In the genomic region with DNA sequence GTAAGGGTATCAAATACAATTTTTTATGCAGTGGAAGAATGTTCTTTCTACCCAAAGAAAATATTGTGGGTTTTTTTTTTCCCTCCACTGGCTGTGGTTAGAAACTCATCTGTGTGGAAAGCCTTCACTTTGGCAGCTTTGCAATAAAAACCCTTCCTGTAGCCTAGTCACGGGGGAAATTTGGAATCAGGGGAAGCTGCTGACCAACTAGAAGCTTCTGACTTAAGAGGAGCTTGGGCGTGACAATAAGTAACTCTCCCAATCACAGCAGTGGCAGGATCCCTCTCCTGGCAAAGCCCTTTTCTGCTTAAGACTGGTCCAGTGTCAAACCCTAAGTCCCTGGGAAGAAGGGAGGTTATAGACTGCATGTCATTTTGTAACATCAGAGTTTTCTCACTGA, we compare ENCODE assay signal across 19 cellular contexts.
DNase-seq lines count a peak whose midpoint lies in the region; ATAC-seq and TF ChIP-seq lines count a peak whose summit lies in the region.
"Had no signal": no experiment of that assay in that cellular context is flagged by ENCODE, and none has a peak within 500 bp of the region (broad histone marks: within the 10 kb centered on the region; RNA-seq: fewer than 3 reads in every experiment).

No MANE protein-coding gene starts in this region.

- H3K9me3 ChIP-seq in endocrine pancreas (ENCODE audit: control insufficient read depth, low read length) (no peaks in the 10 kb centered on the region), osteoblast (ENCODE audit: low read depth, low read length) (no peaks in the 10 kb centered on the region), thyroid gland (no peaks in the 10 kb centered on the region)
- H3K9me3 ChIP-seq: pancreas, transverse colon had no signal

- H3K79me2 ChIP-seq in osteoblast (ENCODE audit: insufficient read depth, low read length) (no peaks in the 10 kb centered on the region), mesendoderm (ENCODE audit: control insufficient read depth, insufficient read depth, low read length) (no peaks in the 10 kb centered on the region)

- 38 to 44% methylated on average over 2 of the region's 2 CpGs for WGBS in thyroid gland, 2 donors
- WGBS in mesendoderm (ENCODE audit: extremely low coverage, insufficient coverage, low lambda C conversion rate), result no CpG with 5 or more reads among the region's 2 CpGs

- no peak for ATAC-seq in HG02852 (IDR thresholded peaks at IDR 0.05; ENCODE audit: unreplicated experiment)
- ATAC-seq: left colon had no signal

- H3K4me2 ChIP-seq in osteoblast (ENCODE audit: insufficient read depth, low read length), result peak overlapping the region; percentile 62
- no peak overlapping the region for H3K4me2 ChIP-seq in mesendoderm (ENCODE audit: low read length)
- H3K4me2 ChIP-seq: smooth muscle cell had no signal

- TF ChIP-seq POLR2A in thyroid gland (IDR thresholded peaks at IDR 0.05), result no peak

- in situ Hi-C loops in KBM-7 (cut with MboI; ENCODE audit: low pct_unique_long_range_greater_than_20kb, low sequenced_read_pairs), result no loop called here

- intact Hi-C loops in thyroid gland (cut with DNase I), result no loop called here

- H3K79me1 ChIP-seq in mesendoderm (ENCODE audit: low read length), result no peaks in the 10 kb centered on the region

- no peak overlapping the region for H2BK120ac ChIP-seq in mesendoderm (ENCODE audit: low read depth, low read length)

- H3K4me3 ChIP-seq in endocrine pancreas (ENCODE audit: control insufficient read depth, insufficient read depth, low read length) (peak overlapping the region; percentile 67), osteoblast (ENCODE audit: insufficient read depth, low read length) (no peak overlapping the region), thyroid gland (replicated peaks in 1 of 3) (no peak overlapping the region), mesendoderm (ENCODE audit: low read length) (no peak overlapping the region)
- H3K4me3 ChIP-seq: pancreas, smooth muscle cell, transverse colon had no signal

- no peak overlapping the region for H2BK15ac ChIP-seq in mesendoderm (replicated peaks; ENCODE audit: low read depth)

- no peak overlapping the region for H3K56ac ChIP-seq in mesendoderm (ENCODE audit: low read length)

- H2BK5ac ChIP-seq in mesendoderm (ENCODE audit: low read length), result no peak overlapping the region

- H3K27me3 ChIP-seq in endocrine pancreas (ENCODE audit: control insufficient read depth, insufficient read depth, low read length) (no peaks in the 10 kb centered on the region), osteoblast (ENCODE audit: insufficient read depth, low read length) (peaks cover 8% of the 10 kb centered on the region), thyroid gland (no peaks in the 10 kb centered on the region), mesendoderm (ENCODE audit: insufficient read depth, low read length, poor library complexity) (no peaks in the 10 kb centered on the region)
- H3K27me3 ChIP-seq: pancreas, transverse colon had no signal

- H4K8ac ChIP-seq in mesendoderm (ENCODE audit: low read depth, low read length), result no peak overlapping the region

- H4K5ac ChIP-seq in mesendoderm (ENCODE audit: low read length), result no peak overlapping the region

- H3K27ac ChIP-seq in osteoblast (ENCODE audit: low read depth, low read length), result peak overlapping the region; percentile 70
- H3K27ac ChIP-seq in thyroid gland, result no peak overlapping the region
- H3K27ac ChIP-seq in mesendoderm (ENCODE audit: low read depth, low read length), result no peak overlapping the region
- H3K27ac ChIP-seq: pancreas, transverse colon had no signal

- peaks cover 4% of the 10 kb centered on the region for H4K20me1 ChIP-seq in osteoblast (ENCODE audit: insufficient read depth, low read length)

- no peak overlapping the region for H2AFZ ChIP-seq in osteoblast (ENCODE audit: low read length)

- H3K36me3 ChIP-seq in endocrine pancreas (ENCODE audit: control insufficient read depth, insufficient read depth, low read length) (no peaks in the 10 kb centered on the region), osteoblast (ENCODE audit: insufficient read depth, low read length) (no peaks in the 10 kb centered on the region), thyroid gland (no peaks in the 10 kb centered on the region), mesendoderm (ENCODE audit: control insufficient read depth, insufficient read depth, low read length) (no peaks in the 10 kb centered on the region)
- H3K36me3 ChIP-seq: pancreas, transverse colon had no signal

- H3K9ac ChIP-seq in endocrine pancreas (ENCODE audit: control insufficient read depth, insufficient read depth, low read length) (no peak overlapping the region), mesendoderm (ENCODE audit: low read length) (no peak overlapping the region)

- DNase-seq in AG20443 (ENCODE audit: low spot score) (peak; percentile 79), KBM-7 (peak; percentile 14), osteoblast (ENCODE audit: insufficient read length, low spot score, missing footprints) (peak; percentile 69), thyroid gland (no peak), mesendoderm (no peak), NCI-H446 (lab: John Stamatoyannopoulos, UW) (no peak)
- DNase-seq: activated B cell treated with CpG ODN at 0.5 μM for 24 hours; amygdala; CD4-positive, CD25-positive, alpha-beta regulatory T cell; cortex of kidney; DMS79 treated with DMSO at 0.1 percent for 48 hours; hippocampal formation; left colon; NCI-H1417 treated with DMSO at 0.1 percent for 48 hours; pancreas; transverse colon had no signal

- H2AK5ac ChIP-seq in mesendoderm (ENCODE audit: low read length), result no peak overlapping the region

- H3K23ac ChIP-seq in mesendoderm (ENCODE audit: low read length), result no peak overlapping the region

- H3K4ac ChIP-seq in mesendoderm (ENCODE audit: low read depth, low read length), result no peak overlapping the region

- peaks cover 10% of the 10 kb centered on the region for H3K4me1 ChIP-seq in endocrine pancreas (ENCODE audit: control insufficient read depth, insufficient read depth, low read length)
- H3K4me1 ChIP-seq in osteoblast (ENCODE audit: insufficient read depth, low read length), result peaks cover 26% of the 10 kb centered on the region
- H3K4me1 ChIP-seq in thyroid gland, result no peaks in the 10 kb centered on the region
- H3K4me1 ChIP-seq in mesendoderm (ENCODE audit: control insufficient read depth, low read depth, low read length), result no peaks in the 10 kb centered on the region
- H3K4me1 ChIP-seq: pancreas, transverse colon had no signal

- TF ChIP-seq CTCF in osteoblast (IDR thresholded peaks at IDR 0.05; ENCODE audit: extremely low read depth, low read depth, low read length) (no peak), thyroid gland (IDR thresholded peaks at IDR 0.05) (no peak)

- H3K18ac ChIP-seq in mesendoderm (ENCODE audit: low read length), result no peak overlapping the region

Comparison
In these comparisons a context has a peak if more than half of its experiments do, and no peak if none do; other contexts are left out.
1. DNase-seq: peak in AG20443 (single experiment), KBM-7 (single experiment) and osteoblast (single experiment); none in thyroid gland (0 of 2), mesendoderm (single experiment) and NCI-H446 (0 of 2).